16 cellular contexts compared by ENCODE assay signal in the genomic region with DNA sequence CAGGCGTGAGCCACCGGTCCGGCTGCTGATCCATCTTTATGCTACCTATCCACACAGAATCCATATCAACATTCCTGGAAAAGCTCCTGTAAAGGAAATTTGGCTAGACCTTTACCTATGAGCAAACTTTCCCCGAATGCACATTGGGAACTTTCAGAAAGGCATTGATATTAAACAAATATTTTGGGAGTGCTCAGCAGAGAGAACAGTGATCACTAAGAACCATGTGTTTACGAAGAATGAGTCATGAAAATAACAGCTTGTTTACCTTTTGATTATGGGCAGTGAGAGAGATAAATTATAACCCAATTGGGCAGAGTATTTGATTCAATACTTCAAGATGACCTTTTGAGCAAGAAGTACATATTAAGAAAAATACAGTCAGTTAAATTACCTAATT.
DNase-seq lines count a peak whose midpoint lies in the region; ATAC-seq lines count a peak whose summit lies in the region.
"Had no signal": no experiment of that assay in that cellular context is flagged by ENCODE, and none has a peak within 500 bp of the region (broad histone marks: within the 10 kb centered on the region; RNA-seq: fewer than 3 reads in every experiment).

No MANE protein-coding gene starts in this region.

- intact Hi-C loops in cardiac septum (cut with DNase I), result no loop called here

- peak; percentile 17 for DNase-seq in NCI-H2227 treated with DMSO at 0.1 percent for 48 hours (lab: John Stamatoyannopoulos, UW)
- DNase-seq in NCI-H2227 (lab: John Stamatoyannopoulos, UW; ENCODE audit: unreplicated experiment), result no peak
- peak; percentile 21 for DNase-seq in COR-L47 (lab: John Stamatoyannopoulos, UW)
- DNase-seq in DMS53 (lab: John Stamatoyannopoulos, UW), result peak; percentile 58
- DNase-seq in NCI-H69 (lab: John Stamatoyannopoulos, UW), result peak; percentile 27
- DNase-seq in activated T-cell treated with anti-CD3 and anti-CD28 coated beads, Interleukin-2, amount 50 U/mL, for 24 hours, result no peak
- DNase-seq in cardiac septum (ENCODE audit: low spot score), result no peak
- DNase-seq: CD4-positive, CD25-positive, alpha-beta regulatory T cell; CD8-positive, alpha-beta T cell; DMS153; DMS79 treated with DMSO at 0.1 percent for 48 hours; GF-D8; H7; HCEC 1CT had no signal

- H3K27ac Mint-ChIP-seq in activated T-cell treated with anti-CD3 and anti-CD28 coated beads, Interleukin-2, amount 50 U/mL, for 24 hours, result no peak overlapping the region
- H3K27ac Mint-ChIP-seq: B cell; CD4-positive, CD25-positive, alpha-beta regulatory T cell; CD8-positive, alpha-beta T cell had no signal

- peaks cover 4% of the 10 kb centered on the region for H3K9me3 Mint-ChIP-seq in activated T-cell treated with anti-CD3 and anti-CD28 coated beads, Interleukin-2, amount 50 U/mL, for 24 hours

- no peaks in the 10 kb centered on the region for H3K27me3 Mint-ChIP-seq in activated T-cell treated with anti-CD3 and anti-CD28 coated beads, Interleukin-2, amount 50 U/mL, for 24 hours
- H3K27me3 Mint-ChIP-seq: B cell; CD4-positive, CD25-positive, alpha-beta regulatory T cell had no signal

- no peaks in the 10 kb centered on the region for H3K36me3 Mint-ChIP-seq in activated T-cell treated with anti-CD3 and anti-CD28 coated beads, Interleukin-2, amount 50 U/mL, for 24 hours (ENCODE audit: low read depth)
- H3K36me3 Mint-ChIP-seq: CD4-positive, CD25-positive, alpha-beta regulatory T cell; CD8-positive, alpha-beta T cell had no signal

- no peak for ATAC-seq in HG03565 (IDR thresholded peaks at IDR 0.05; ENCODE audit: unreplicated experiment)
- ATAC-seq: CD8-positive, alpha-beta T cell had no signal

- no peak overlapping the region for H3K4me3 Mint-ChIP-seq in activated T-cell treated with anti-CD3 and anti-CD28 coated beads, Interleukin-2, amount 50 U/mL, for 24 hours
- H3K4me3 Mint-ChIP-seq: B cell; CD4-positive, CD25-positive, alpha-beta regulatory T cell; CD8-positive, alpha-beta T cell had no signal

- H3K4me1 Mint-ChIP-seq in activated T-cell treated with anti-CD3 and anti-CD28 coated beads, Interleukin-2, amount 50 U/mL, for 24 hours (ENCODE audit: low read depth), result no peaks in the 10 kb centered on the region
- H3K4me1 Mint-ChIP-seq: B cell; CD4-positive, CD25-positive, alpha-beta regulatory T cell had no signal

Comparison
In these comparisons a context has a peak if more than half of its experiments do, and no peak if none do; other contexts are left out.
1. DNase-seq: peak in NCI-H2227 treated with DMSO at 0.1 percent for 48 hours (single experiment), COR-L47 (single experiment), DMS53 (single experiment) and NCI-H69 (single experiment); none in NCI-H2227 (single experiment), activated T-cell treated with anti-CD3 and anti-CD28 coated beads, Interleukin-2, amount 50 U/mL, for 24 hours (single experiment) and cardiac septum (single experiment).